In genomic region chr2:116952254-116952653, GRCh38 we compare ENCODE assay signal across 13 cellular contexts.
DNase-seq lines count a peak whose midpoint lies in the region; ATAC-seq and TF ChIP-seq lines count a peak whose summit lies in the region.
"Had no signal": no experiment of that assay in that cellular context is flagged by ENCODE, and none has a peak within 500 bp of the region (broad histone marks: within the 10 kb centered on the region; RNA-seq: fewer than 3 reads in every experiment).

No MANE protein-coding gene starts in this region.

- H3K27me3 ChIP-seq in Caco-2 (replicated peaks; ENCODE audit: control insufficient read depth, insufficient read depth, low read length) (no peaks in the 10 kb centered on the region), right lobe of liver (no peaks in the 10 kb centered on the region), adrenal gland (no peaks in the 10 kb centered on the region)
- H3K27me3 ChIP-seq: BLaER1, neutrophil had no signal

- H3K9me3 ChIP-seq in Caco-2 (peaks cover 5% of the 10 kb centered on the region; the same call in 1 of the 2 replicates), right lobe of liver (no peaks in the 10 kb centered on the region), adrenal gland (replicated peaks in 1 of 3) (no peaks in the 10 kb centered on the region)
- H3K9me3 ChIP-seq: neutrophil had no signal

- H3K4me1 ChIP-seq in Caco-2 (no peaks in the 10 kb centered on the region), right lobe of liver (no peaks in the 10 kb centered on the region), adrenal gland (replicated peaks in 1 of 2) (no peaks in the 10 kb centered on the region)
- H3K4me1 ChIP-seq: BLaER1 had no signal

- no peak overlapping the region for H3K27ac Mint-ChIP-seq in Caco-2 (ENCODE audit: unreplicated experiment)
- H3K27ac Mint-ChIP-seq: activated naive CD8-positive, alpha-beta T cell treated with anti-CD3 and anti-CD28 coated beads, Interleukin-2, amount 50 U/mL, for 24 hours had no signal

- H3K36me3 Mint-ChIP-seq in Caco-2 (ENCODE audit: insufficient read depth, unreplicated experiment), result no peaks in the 10 kb centered on the region

- DNase-seq in Caco-2 (peak in 1 of 2 experiments; percentile 19), Kasumi-1 (lab: John Stamatoyannopoulos, UW) (peak; percentile 2 to 23), right lobe of liver (no peak), NCI-H187 (lab: John Stamatoyannopoulos, UW) (no peak), adrenal gland (no peak)
- no peak for DNase-seq in activated CD4-positive, alpha-beta T cell treated with anti-CD3 and anti-CD28 coated beads for 48 hours
- DNase-seq: activated naive CD8-positive, alpha-beta T cell treated with anti-CD3 and anti-CD28 coated beads, Interleukin-2, amount 50 U/mL, for 24 hours; foreskin melanocyte; stimulated activated CD4-positive, alpha-beta T cell treated with anti-CD3 and anti-CD28 coated beads, Interleukin-15, amount 100 ng/mL, for 24 hours had no signal

- H3K4me3 ChIP-seq in Caco-2 (ENCODE audit: low read depth, low read length) (no peak overlapping the region), right lobe of liver (no peak overlapping the region), adrenal gland (no peak overlapping the region)
- H3K4me3 ChIP-seq: BLaER1 had no signal

- no peak overlapping the region for H3K4me3 Mint-ChIP-seq in Caco-2 (ENCODE audit: unreplicated experiment)
- H3K4me3 Mint-ChIP-seq: activated naive CD8-positive, alpha-beta T cell treated with anti-CD3 and anti-CD28 coated beads, Interleukin-2, amount 50 U/mL, for 24 hours had no signal

- no peaks in the 10 kb centered on the region for H3K27me3 Mint-ChIP-seq in Caco-2 (ENCODE audit: insufficient read depth, unreplicated experiment)
- H3K27me3 Mint-ChIP-seq: activated naive CD8-positive, alpha-beta T cell treated with anti-CD3 and anti-CD28 coated beads, Interleukin-2, amount 50 U/mL, for 24 hours had no signal

- CTCF ChIA-PET in Caco-2 (lab: Charles Lee), result no interaction called here

- no TSS peak for BruUV-seq in Caco-2 (replicated peaks; lab: Mats Ljungman, UMichigan)

- H3K36me3 ChIP-seq in Caco-2 (ENCODE audit: control insufficient read depth, insufficient read depth, low read length) (no peaks in the 10 kb centered on the region), right lobe of liver (no peaks in the 10 kb centered on the region), adrenal gland (replicated peaks in 1 of 2) (no peaks in the 10 kb centered on the region)
- H3K36me3 ChIP-seq: BLaER1, neutrophil had no signal

- 8% methylated on average over 4 of the region's 4 CpGs for WGBS in right lobe of liver (ENCODE audit: insufficient coverage, low coverage, low lambda C conversion rate, missing lambda C conversion rate)
- 34 to 50% (median 42%) methylated on average over 4 of the region's 4 CpGs for WGBS in adrenal gland, 4 donors

- POLR2A ChIA-PET in Caco-2 (lab: Charles Lee), result no interaction called here

- intact Hi-C loops in Caco-2 (cut with micrococcal nuclease; ENCODE audit: unreplicated experiment), result loop anchor here (5.0 kb wide), 1 partner anchor 255 kb away; no protein-coding TSS in a partner anchor
- intact Hi-C loops in right lobe of liver (cut with DNase I), result no loop called here
- intact Hi-C loops in adrenal gland (cut with DNase I), result no loop called here

- H3K4me1 Mint-ChIP-seq in Caco-2 (ENCODE audit: low read depth, unreplicated experiment), result no peaks in the 10 kb centered on the region
- H3K4me1 Mint-ChIP-seq: activated naive CD8-positive, alpha-beta T cell treated with anti-CD3 and anti-CD28 coated beads, Interleukin-2, amount 50 U/mL, for 24 hours had no signal

- TF ChIP-seq POLR2A in right lobe of liver (IDR thresholded peaks at IDR 0.05) (no peak), adrenal gland (IDR thresholded peaks at IDR 0.05) (no peak)

- H3K9me3 Mint-ChIP-seq in Caco-2 (ENCODE audit: unreplicated experiment), result peaks cover 16% of the 10 kb centered on the region

- TF ChIP-seq CTCF in Caco-2 (IDR thresholded peaks at IDR 0.05; ENCODE audit: insufficient read depth in 1 of 2, low read depth in 1 of 2, low read length in 1 of 2, severe bottlenecking in 1 of 2, unreplicated experiment in 1 of 2) (peak; percentile 25 to 39), VCaP (conservative IDR thresholded peaks at IDR 0.05) (peak; percentile 76), right lobe of liver (IDR thresholded peaks at IDR 0.05) (peak; percentile 8 to 19 (median 11)), adrenal gland (IDR thresholded peaks at IDR 0.05) (no peak)

- ATAC-seq in right lobe of liver (no peak), GM18909 (IDR thresholded peaks at IDR 0.05; ENCODE audit: poor library complexity, unreplicated experiment) (no peak)
- ATAC-seq: activated naive CD8-positive, alpha-beta T cell treated with anti-CD3 and anti-CD28 coated beads, Interleukin-2, amount 50 U/mL, for 24 hours had no signal

- H3K27ac ChIP-seq in VCaP (no peak overlapping the region), right lobe of liver (no peak overlapping the region), adrenal gland (no peak overlapping the region)
- H3K27ac ChIP-seq: BLaER1, neutrophil had no signal

Comparison
In these comparisons a context has a peak if more than half of its experiments do, and no peak if none do; other contexts are left out.
1. DNase-seq: peak in Kasumi-1 (2 of 2); none in right lobe of liver (0 of 3), NCI-H187 (0 of 2), activated CD4-positive, alpha-beta T cell treated with anti-CD3 and anti-CD28 coated beads for 48 hours (single experiment) and adrenal gland (0 of 7).
2. CTCF ChIP-seq: peak in Caco-2 (2 of 2), VCaP (single experiment) and right lobe of liver (4 of 4); none in adrenal gland (0 of 6).